10 cellular contexts compared by ENCODE assay signal in genomic region chr7:101232141-101232821, GRCh38. TPM values are rescaled to one million over a fixed set of nuclear protein-coding genes. Genes with fewer than 3 reads are reported as not detected.
A peak's percentile ranks its signal among the peaks of the same experiment; 100 is the strongest.
DNase-seq lines count a peak whose midpoint lies in the region; ATAC-seq, FAIRE-seq and TF ChIP-seq lines count a peak whose summit lies in the region.
"Had no signal": no experiment of that assay in that cellular context is flagged by ENCODE, and none has a peak within 500 bp of the region (broad histone marks: within the 10 kb centered on the region; RNA-seq: fewer than 3 reads in every experiment).

No MANE protein-coding gene starts in this region.

- H3K9me3 ChIP-seq in astrocyte (ENCODE audit: insufficient read depth, low read depth, low read length) (no peaks in the 10 kb centered on the region), iPS-20b (ENCODE audit: insufficient read depth, low read depth, low read length) (no peaks in the 10 kb centered on the region)

- H3K27ac ChIP-seq in astrocyte (ENCODE audit: low read depth, low read length): no peak overlapping the region
- no peak overlapping the region for H3K27ac ChIP-seq in iPS-20b (ENCODE audit: low read length)

- H3K27me3 Mint-ChIP-seq in astrocyte (ENCODE audit: low read depth, unreplicated experiment) (no peaks in the 10 kb centered on the region), immature natural killer cell (ENCODE audit: low read depth in 3 of 3) (peaks cover 0 to 4% (median 0%) of the 10 kb centered on the region in 3 donors)
- no peaks in the 10 kb centered on the region for H3K27me3 Mint-ChIP-seq in stimulated activated memory B cell treated with anti-CD40 and anti-IgM and Interleukin-4, amounts not matched to agents 10 μg/mL and 1 μg/mL and 100 μg/mL, for 72 hours

- H3K4me3 Mint-ChIP-seq in astrocyte (ENCODE audit: unreplicated experiment) (no peak overlapping the region), immature natural killer cell (no peak overlapping the region)
- H3K4me3 Mint-ChIP-seq in stimulated activated memory B cell treated with anti-CD40 and anti-IgM and Interleukin-4, amounts not matched to agents 10 μg/mL and 1 μg/mL and 100 μg/mL, for 72 hours: no peak overlapping the region
- H3K4me3 Mint-ChIP-seq: dendritic cell treated with granulocyte-macrophage colony-stimulating factor and Interleukin-4, amounts not matched to agents 40 ng/mL and 50 ng/mL, for 4 days had no signal

- TF ChIP-seq CTCF in astrocyte (IDR thresholded peaks at IDR 0.05; ENCODE audit: insufficient read depth, low read depth, low read length): no peak

- peaks cover 9% of the 10 kb centered on the region for H3K4me1 ChIP-seq in astrocyte (ENCODE audit: insufficient read depth, low read length)
- H3K4me1 ChIP-seq in iPS-20b (ENCODE audit: insufficient read depth, low read length): no peaks in the 10 kb centered on the region; the same call in 1 of the 2 replicates

- H2AFZ ChIP-seq in astrocyte (ENCODE audit: low read depth, low read length): no peak overlapping the region

- H3K36me3 Mint-ChIP-seq in astrocyte (ENCODE audit: low read depth, unreplicated experiment): peaks cover 15% of the 10 kb centered on the region
- peaks cover 16% of the 10 kb centered on the region for H3K36me3 Mint-ChIP-seq in stimulated activated memory B cell treated with anti-CD40 and anti-IgM and Interleukin-4, amounts not matched to agents 10 μg/mL and 1 μg/mL and 100 μg/mL, for 72 hours
- H3K36me3 Mint-ChIP-seq in immature natural killer cell: peaks cover 0 to 7% (median 5%) of the 10 kb centered on the region in 3 donors

- H3K9me3 Mint-ChIP-seq in astrocyte (ENCODE audit: unreplicated experiment): no peaks in the 10 kb centered on the region
- no peaks in the 10 kb centered on the region for H3K9me3 Mint-ChIP-seq in stimulated activated memory B cell treated with anti-CD40 and anti-IgM and Interleukin-4, amounts not matched to agents 10 μg/mL and 1 μg/mL and 100 μg/mL, for 72 hours
- H3K9me3 Mint-ChIP-seq in immature natural killer cell: no peaks in the 10 kb centered on the region
- H3K9me3 Mint-ChIP-seq: dendritic cell treated with granulocyte-macrophage colony-stimulating factor and Interleukin-4, amounts not matched to agents 40 ng/mL and 50 ng/mL, for 4 days had no signal

- H3K4me2 ChIP-seq in astrocyte (ENCODE audit: low read length): peak overlapping the region; percentile 62

- H3K4me1 Mint-ChIP-seq in astrocyte (ENCODE audit: low read depth, unreplicated experiment) (peaks cover 2% of the 10 kb centered on the region), immature natural killer cell (peaks cover 0 to 2% of the 10 kb centered on the region in 2 donors)
- no peaks in the 10 kb centered on the region for H3K4me1 Mint-ChIP-seq in stimulated activated memory B cell treated with anti-CD40 and anti-IgM and Interleukin-4, amounts not matched to agents 10 μg/mL and 1 μg/mL and 100 μg/mL, for 72 hours

- H4K20me1 ChIP-seq in astrocyte (ENCODE audit: insufficient read depth, low read length): peaks cover 29% of the 10 kb centered on the region

- peak; percentile 58 for DNase-seq in LoVo (ENCODE audit: low spot score)
- no peak for DNase-seq in astrocyte (ENCODE audit: low read depth)
- no peak for DNase-seq in 8988T
- DNase-seq in immature natural killer cell: no peak
- DNase-seq in SKM-1 treated with dmso at 0.1 percent for 144 hours (lab: John Stamatoyannopoulos, UW; ENCODE audit: unreplicated experiment): no peak

- no peak overlapping the region for H3K4me3 ChIP-seq in astrocyte (ENCODE audit: insufficient read depth, low read depth, low read length)
- peak overlapping the region; percentile 76 for H3K4me3 ChIP-seq in iPS-20b (ENCODE audit: low read length)

- no peaks in the 10 kb centered on the region for H3K79me2 ChIP-seq in astrocyte (ENCODE audit: insufficient read depth, low read length)

- no peak overlapping the region for H3K9ac ChIP-seq in astrocyte (ENCODE audit: low read length)
- peak overlapping the region; percentile 59; the same call in 1 of the 2 replicates for H3K9ac ChIP-seq in iPS-20b (ENCODE audit: low read depth, low read length)

- ATAC-seq in stimulated activated memory B cell treated with anti-CD40 and anti-IgM and Interleukin-4, amounts not matched to agents 10 μg/mL and 1 μg/mL and 100 μg/mL, for 72 hours: peak; percentile 45
- ATAC-seq in GM19035 (IDR thresholded peaks at IDR 0.05; ENCODE audit: unreplicated experiment): no peak

- H3K36me3 ChIP-seq in astrocyte (ENCODE audit: insufficient read depth, low read length) (peaks cover 4% of the 10 kb centered on the region), iPS-20b (ENCODE audit: insufficient read depth, low read depth, low read length) (no peaks in the 10 kb centered on the region)

- H3K27me3 ChIP-seq in astrocyte (ENCODE audit: insufficient read depth, low read length): no peaks in the 10 kb centered on the region
- no peaks in the 10 kb centered on the region for H3K27me3 ChIP-seq in iPS-20b (ENCODE audit: insufficient read depth, low read length)

- peak overlapping the region; percentile 8 for H3K27ac Mint-ChIP-seq in astrocyte (ENCODE audit: unreplicated experiment)
- no peak overlapping the region for H3K27ac Mint-ChIP-seq in stimulated activated memory B cell treated with anti-CD40 and anti-IgM and Interleukin-4, amounts not matched to agents 10 μg/mL and 1 μg/mL and 100 μg/mL, for 72 hours
- H3K27ac Mint-ChIP-seq in immature natural killer cell: no peak overlapping the region
- H3K27ac Mint-ChIP-seq: dendritic cell treated with granulocyte-macrophage colony-stimulating factor and Interleukin-4, amounts not matched to agents 40 ng/mL and 50 ng/mL, for 4 days had no signal

- FAIRE-seq in astrocyte (lab: Jason Lieb, UNC): no peak
- FAIRE-seq: TTC549 had no signal

RNA-seq across cellular contexts. Expression of gene CLDN15, which starts 5.3 kb away (rescaled TPM):
- total RNA-seq in astrocyte: 8.7 and 10.0 TPM in 2 replicates
- 1 to 10 TPM in 1 of 3 donors, under 1 TPM in 1, not detected in 1; 0.32 to 1.4 TPM for polyA plus RNA-seq in immature natural killer cell

RNA-seq across cellular contexts. Expression of gene FIS1, which starts 12.6 kb away (rescaled TPM):
- total RNA-seq in astrocyte: 134 and 140 TPM in 2 replicates
- 100 to 1,000 TPM; 224 to 384 (median 327) TPM for polyA plus RNA-seq in immature natural killer cell

RNA-seq across cellular contexts. Expression of gene ZNHIT1, which starts 14.3 kb away (rescaled TPM):
- 107 and 115 TPM in 2 replicates for total RNA-seq in astrocyte
- polyA plus RNA-seq in immature natural killer cell: 100 to 1,000 TPM in 2 of 3 donors, 10 to 100 TPM in 1; 88.2 to 135 (median 116) TPM

RNA-seq across cellular contexts. Expression of gene PLOD3, which starts 14.9 kb away (rescaled TPM):
- 161 and 164 TPM in 2 replicates for total RNA-seq in astrocyte
- 10 to 100 TPM; 19.6 to 28.6 (median 26.6) TPM for polyA plus RNA-seq in immature natural killer cell

RNA-seq across cellular contexts. Expression of gene MOGAT3, which starts 31.4 kb away (rescaled TPM):
- total RNA-seq in astrocyte: not detected in 2 replicates
- polyA plus RNA-seq in immature natural killer cell: not detected
